ENCODE assay signal across 11 cellular contexts in the genomic region with DNA sequence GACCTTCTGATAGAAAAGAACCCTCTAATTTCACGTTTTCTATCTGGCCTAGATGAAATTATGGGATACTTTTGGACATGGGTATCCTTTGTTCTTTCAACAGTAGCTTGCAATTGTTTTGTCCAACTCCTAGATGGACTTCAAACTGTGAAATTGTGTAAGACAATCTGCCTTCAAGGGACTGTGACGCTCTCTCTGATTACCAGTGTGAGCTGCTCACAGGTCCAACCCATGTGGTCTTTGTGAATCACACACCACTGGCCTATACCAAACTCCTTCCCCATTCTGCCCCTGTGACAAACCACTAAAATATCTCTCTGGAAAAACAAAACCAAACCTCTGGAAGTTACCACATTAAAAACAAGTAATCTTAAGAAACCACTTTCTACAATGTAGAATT. TPM values are rescaled to one million over a fixed set of nuclear protein-coding genes. Genes with fewer than 3 reads are reported as not detected.
DNase-seq lines count a peak whose midpoint lies in the region; ATAC-seq and TF ChIP-seq lines count a peak whose summit lies in the region.
"Had no signal": no experiment of that assay in that cellular context is flagged by ENCODE, and none has a peak within 500 bp of the region (broad histone marks: within the 10 kb centered on the region; RNA-seq: fewer than 3 reads in every experiment).

No MANE protein-coding gene starts in this region.

- H3K9ac ChIP-seq in H9 (ENCODE audit: extremely low read depth, insufficient read length, low read length) = no peak overlapping the region

- no peaks in the 10 kb centered on the region for H3K27me3 ChIP-seq in H9 (ENCODE audit: insufficient read depth, low read length)
- H3K27me3 ChIP-seq: neutrophil had no signal

- no peak overlapping the region for H2AK5ac ChIP-seq in H9 (ENCODE audit: insufficient read length, low read length)

- H3K9me3 ChIP-seq in H9 (ENCODE audit: control insufficient read depth, low read depth, low read length) = no peaks in the 10 kb centered on the region
- H3K9me3 ChIP-seq: neutrophil had no signal

- H3K4me3 ChIP-seq in fibroblast of pulmonary artery (replicated peaks; ENCODE audit: low read depth, low read length) (no peak overlapping the region), skeletal muscle cell (ENCODE audit: low read depth, low read length) (no peak overlapping the region)

- H3T11ph ChIP-seq in H9 (ENCODE audit: low read length) = no peak overlapping the region

- peaks cover 0 to 7% of the 10 kb centered on the region in 2 experiments; a peak in 2 of 5 replicates for H3K9me3 Mint-ChIP-seq in H9

- no peak for DNase-seq in H9
- peak; percentile 9 to 28 for DNase-seq in SW 1271 (lab: John Stamatoyannopoulos, UW)
- DNase-seq in fibroblast of pulmonary artery (ENCODE audit: low read depth) = peak; percentile 95
- peak; percentile 95 for DNase-seq in skeletal muscle cell (ENCODE audit: low read depth)
- no peak for DNase-seq in UCSD-AML1 (lab: John Stamatoyannopoulos, UW; ENCODE audit: unreplicated experiment)
- DNase-seq in NCI-H1092 treated with DMSO at 0.1 percent for 48 hours (lab: John Stamatoyannopoulos, UW) = no peak
- DNase-seq in GM13976 (ENCODE audit: low spot score) = no peak
- DNase-seq: caudate nucleus, NCI-H2107 had no signal

- H3K4me1 Mint-ChIP-seq in H9 = peaks cover 12 to 35% of the 10 kb centered on the region in 2 experiments

- no peak overlapping the region for H3K18ac ChIP-seq in H9 (ENCODE audit: insufficient read length, low read depth, low read length)

- no peak overlapping the region for H2BK12ac ChIP-seq in H9 (ENCODE audit: insufficient read length, low read depth, low read length)

- H3K4ac ChIP-seq in H9 (ENCODE audit: low read depth, low read length) = no peak overlapping the region

- H3K36me3 Mint-ChIP-seq in H9 (ENCODE audit: insufficient read depth in 1 of 3, low read depth in 3 of 3) = peaks cover 47 to 48% (median 48%) of the 10 kb centered on the region in 3 experiments

- H2AFZ ChIP-seq in H9 (ENCODE audit: low read length) = no peak overlapping the region

- no peak overlapping the region for H4K5ac ChIP-seq in H9 (ENCODE audit: insufficient read length, low read depth, low read length)

- no peaks in the 10 kb centered on the region for H3K23me2 ChIP-seq in H9 (ENCODE audit: insufficient read length, low read depth, low read length, poor library complexity, severe bottlenecking)

- in situ Hi-C loops in GM13976 (cut with MboI; ENCODE audit: low sequenced_read_pairs, unreplicated experiment) = no loop called here

- H3K79me2 ChIP-seq in H9 (ENCODE audit: insufficient read depth, low read length) = peaks cover 5% of the 10 kb centered on the region; the same call in 1 of the 2 replicates

- H2BK120ac ChIP-seq in H9 (ENCODE audit: low read depth, low read length, poor library complexity, severe bottlenecking) = no peak overlapping the region

- no peak overlapping the region for H2BK15ac ChIP-seq in H9 (ENCODE audit: low read depth, low read length)

- peaks cover 3% of the 10 kb centered on the region; the same call in 1 of the 2 replicates for H3K27me3 Mint-ChIP-seq in H9 (ENCODE audit: low read depth)

- no peak overlapping the region for H3K14ac ChIP-seq in H9 (ENCODE audit: insufficient read depth, low read length)

- H3K27ac ChIP-seq in H9 (ENCODE audit: insufficient read length, low read depth, low read length) = no peak overlapping the region
- H3K27ac ChIP-seq: neutrophil had no signal

- H3K4me3 Mint-ChIP-seq in H9 = no peak overlapping the region

- H3K79me1 ChIP-seq in H9 (ENCODE audit: insufficient read depth, low read depth, low read length, poor library complexity, severe bottlenecking) = peaks cover 2% of the 10 kb centered on the region

- H3K23ac ChIP-seq in H9 (ENCODE audit: insufficient read length, low read depth, low read length) = no peak overlapping the region

- H4K8ac ChIP-seq in H9 (replicated peaks; ENCODE audit: insufficient read length, low read depth, low read length) = no peak overlapping the region

- no peak overlapping the region for H4K91ac ChIP-seq in H9 (ENCODE audit: insufficient read length, low read depth, low read length)

- ATAC-seq in HG02852 (IDR thresholded peaks at IDR 0.05; ENCODE audit: unreplicated experiment) = no peak

- H3K56ac ChIP-seq in H9 (ENCODE audit: insufficient read length, low read depth, low read length) = no peak overlapping the region

- H3K27ac Mint-ChIP-seq in H9 = peak overlapping the region in 2 of 3 experiments; percentile 32 to 43; a peak in 5 of 7 replicates

- H3K4me1 ChIP-seq in H9 (ENCODE audit: insufficient read depth, low read length) = no peaks in the 10 kb centered on the region

- no CpG with 5 or more reads among the region's 2 CpGs for WGBS in H9 (ENCODE audit: extremely low coverage, insufficient read length, low lambda C conversion rate)

- no peak overlapping the region for H2BK20ac ChIP-seq in H9 (ENCODE audit: low read depth, low read length, poor library complexity, severe bottlenecking)

- H3K4me2 ChIP-seq in H9 (ENCODE audit: insufficient read depth, insufficient read length, low read length) = no peak overlapping the region

- TF ChIP-seq CTCF in H9 (conservative IDR thresholded peaks at IDR 0.05) = no peak
- TF ChIP-seq CTCF in fibroblast of pulmonary artery (IDR thresholded peaks at IDR 0.05; ENCODE audit: low read length, missing control alignments) = no peak
- TF ChIP-seq CTCF in GM13976 (IDR thresholded peaks at IDR 0.05; ENCODE audit: borderline replicate concordance, control extremely low read depth, extremely low read depth, insufficient read depth, missing control alignments) = no peak

- H2BK5ac ChIP-seq in H9 (ENCODE audit: insufficient read length, low read length) = no peak overlapping the region

- H4K20me1 ChIP-seq in H9 (ENCODE audit: control insufficient read depth, insufficient read depth, insufficient read length) = no peaks in the 10 kb centered on the region

RNA-seq across cellular contexts. Expression of a gene that starts 59.5 kb away (rescaled TPM):
- 29.2 and 34.3 TPM in 2 replicates for total RNA-seq in H9 (2021)

Comparison
In these comparisons a context has a peak if more than half of its experiments do, and no peak if none do; other contexts are left out.
1. DNase-seq: peak in SW 1271 (2 of 2), fibroblast of pulmonary artery (single experiment) and skeletal muscle cell (single experiment); none in H9 (single experiment), UCSD-AML1 (single experiment), NCI-H1092 treated with DMSO at 0.1 percent for 48 hours (single experiment) and GM13976 (single experiment).